ENCODE assay signal across 1 cellular context in the genomic region with DNA sequence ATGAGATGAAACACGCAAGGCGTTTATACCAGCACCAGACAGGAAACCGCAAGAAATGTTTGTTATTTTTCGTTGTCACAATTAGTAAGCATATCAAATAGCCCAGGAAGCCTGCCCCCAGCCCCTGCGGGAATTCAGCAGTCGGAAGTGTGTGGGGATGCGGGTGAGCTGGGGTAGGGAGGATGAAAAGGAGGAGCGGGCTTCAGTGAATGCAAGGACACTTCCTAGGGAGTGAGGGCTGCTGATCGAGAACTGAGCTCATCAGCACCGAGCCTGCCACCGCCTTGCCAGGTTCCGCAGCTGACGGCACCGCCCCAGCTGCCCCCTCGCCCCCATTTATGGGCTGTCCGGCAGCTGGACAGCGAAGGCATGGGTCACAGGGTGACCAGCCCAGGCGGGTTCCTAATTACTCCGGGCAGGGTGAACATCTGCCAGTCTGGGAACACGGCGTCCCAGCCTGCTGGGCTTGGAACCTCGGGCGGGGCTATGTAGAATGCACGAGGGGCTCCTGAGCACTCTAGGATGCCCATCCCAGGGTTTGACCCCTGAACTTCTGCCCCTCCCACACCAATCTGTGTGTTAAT.
A peak's percentile ranks its signal among the peaks of the same experiment; 100 is the strongest.
TF ChIP-seq lines count a peak whose summit lies in the region.

No MANE protein-coding gene starts in this region.

TF ChIP-seq in IMR-90, 13 proteins besides CTCF, POLR2A, EP300 and RAD21 (continued from another document):
- TF ChIP-seq MAZ (IDR thresholded peaks at IDR 0.05; ENCODE audit: borderline replicate concordance, low read depth, low read length), result no peak
- TF ChIP-seq CHD1 (IDR thresholded peaks at IDR 0.05; ENCODE audit: low read depth, low read length), result no peak
- TF ChIP-seq FOS (IDR thresholded peaks at IDR 0.05; ENCODE audit: low read depth, low read length), result no peak
- no peak for TF ChIP-seq RCOR1 (IDR thresholded peaks at IDR 0.05; ENCODE audit: insufficient replicate concordance, low read length)
- no peak for TF ChIP-seq RFX5 (IDR thresholded peaks at IDR 0.05; ENCODE audit: low read depth, low read length)
- TF ChIP-seq ELK1 (IDR thresholded peaks at IDR 0.05; ENCODE audit: borderline replicate concordance, low read depth, low read length), result no peak
- TF ChIP-seq CEBPB (IDR thresholded peaks at IDR 0.05; ENCODE audit: low read depth, low read length), result no peak
- peak; percentile 34; the same call in 1 of the 2 replicates for TF ChIP-seq NFE2L2 (IDR thresholded peaks at IDR 0.05; ENCODE audit: low read depth, low read length)
- TF ChIP-seq BHLHE40 (IDR thresholded peaks at IDR 0.05; ENCODE audit: low read depth, low read length), result peak; percentile 86
- TF ChIP-seq SMC3 (IDR thresholded peaks at IDR 0.05; ENCODE audit: low read depth, low read length), result no peak
- TF ChIP-seq, protein P1, sequence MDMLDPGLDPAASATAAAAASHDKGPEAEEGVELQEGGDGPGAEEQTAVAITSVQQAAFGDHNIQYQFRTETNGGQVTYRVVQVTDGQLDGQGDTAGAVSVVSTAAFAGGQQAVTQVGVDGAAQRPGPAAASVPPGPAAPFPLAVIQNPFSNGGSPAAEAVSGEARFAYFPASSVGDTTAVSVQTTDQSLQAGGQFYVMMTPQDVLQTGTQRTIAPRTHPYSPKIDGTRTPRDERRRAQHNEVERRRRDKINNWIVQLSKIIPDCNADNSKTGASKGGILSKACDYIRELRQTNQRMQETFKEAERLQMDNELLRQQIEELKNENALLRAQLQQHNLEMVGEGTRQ (IDR thresholded peaks at IDR 0.05; ENCODE audit: low read depth, low read length), result no peak
- no peak for TF ChIP-seq MAFK (IDR thresholded peaks at IDR 0.05; ENCODE audit: low read depth, low read length)
